8 cellular contexts compared by ENCODE assay signal in genomic region chr19:36417752-36418286, GRCh38. TPM values are rescaled to one million over a fixed set of nuclear protein-coding genes. Genes with fewer than 3 reads are reported as not detected.
DNase-seq lines count a peak whose midpoint lies in the region; ATAC-seq, FAIRE-seq and TF ChIP-seq lines count a peak whose summit lies in the region.

No MANE protein-coding gene starts in this region.

- TF ChIP-seq CTCF in BE2C (IDR thresholded peaks at IDR 0.05; ENCODE audit: low read depth, low read length): no peak
- TF ChIP-seq CTCF in bronchial epithelial cell (IDR thresholded peaks at IDR 0.05; ENCODE audit: insufficient read depth, low read length, severe bottlenecking): no peak

- H3K27me3 Mint-ChIP-seq in IgD-negative memory B cell: peaks cover 13% of the 10 kb centered on the region

- peak; percentile 10 for DNase-seq in BE2C
- DNase-seq in bronchial epithelial cell (ENCODE audit: low read depth): no peak
- DNase-seq in GM19239 (ENCODE audit: insufficient read length, low spot score): no peak
- no peak for DNase-seq in epidermal melanocyte (ENCODE audit: insufficient read length, low spot score)
- DNase-seq in NOMO-1 treated with dmso at 0.1 percent for 144 hours (lab: John Stamatoyannopoulos, UW; ENCODE audit: unreplicated experiment): no peak

- H3K27me3 ChIP-seq in BE2C (no peaks in the 10 kb centered on the region), bronchial epithelial cell (ENCODE audit: control insufficient read depth, insufficient read depth, low read length) (no peaks in the 10 kb centered on the region), mucosa of stomach (ENCODE audit: control insufficient read depth, insufficient read depth, low read length) (peaks cover 5% of the 10 kb centered on the region)

- H3K9ac ChIP-seq in mucosa of stomach (ENCODE audit: low read length): peak overlapping the region; percentile 73

- H3K4me3 Mint-ChIP-seq in IgD-negative memory B cell: peak overlapping the region; percentile 91 to 99 (median 96)

- peaks cover 5% of the 10 kb centered on the region for H3K9me3 ChIP-seq in BE2C
- H3K9me3 ChIP-seq in mucosa of stomach (ENCODE audit: control insufficient read depth, low read length): no peaks in the 10 kb centered on the region

- H3K36me3 ChIP-seq in BE2C: 0 out of 2 replicates have a peak, but pooled peaks cover 3% of the 10 kb centered on the region
- H3K36me3 ChIP-seq in bronchial epithelial cell (ENCODE audit: control insufficient read depth, insufficient read depth, low read length): no peaks in the 10 kb centered on the region
- no peaks in the 10 kb centered on the region for H3K36me3 ChIP-seq in mucosa of stomach (ENCODE audit: control insufficient read depth, insufficient read depth, low read length)

- H3K4me1 ChIP-seq in BE2C (no peaks in the 10 kb centered on the region), mucosa of stomach (ENCODE audit: control insufficient read depth, insufficient read depth, low read length) (peaks cover 8% of the 10 kb centered on the region)

- H3K36me3 Mint-ChIP-seq in IgD-negative memory B cell: peaks cover 6% of the 10 kb centered on the region

- FAIRE-seq in bronchial epithelial cell (lab: Jason Lieb, UNC) (no peak), GM19239 (lab: Jason Lieb, UNC) (no peak)

- H3K9me3 Mint-ChIP-seq in IgD-negative memory B cell: peaks cover 0 to 9% (median 4%) of the 10 kb centered on the region in 3 donors

- H3K4me3 ChIP-seq in BE2C (ENCODE audit: low read depth, low read length): peak overlapping the region; percentile 85
- peak overlapping the region; percentile 64 for H3K4me3 ChIP-seq in bronchial epithelial cell (ENCODE audit: low read depth, low read length)
- peak overlapping the region; percentile 26 for H3K4me3 ChIP-seq in mucosa of stomach (ENCODE audit: low read length)

- peak overlapping the region; percentile 88 to 97 (median 96) for H3K27ac Mint-ChIP-seq in IgD-negative memory B cell

- ATAC-seq in HG03045 (IDR thresholded peaks at IDR 0.05; ENCODE audit: unreplicated experiment): no peak

- H3K4me1 Mint-ChIP-seq in IgD-negative memory B cell: peaks cover 8 to 29% (median 20%) of the 10 kb centered on the region in 3 donors

RNA-seq across cellular contexts. Expression of gene ZFP82, which starts 0.6 kb away (rescaled TPM):
- polyA plus RNA-seq in BE2C (2012; ENCODE audit: insufficient read depth, insufficient read length, low read depth): 6.1 TPM
- 14.9 TPM for polyA plus RNA-seq in IgD-negative memory B cell
- total RNA-seq in bronchial epithelial cell: 3.5 and 4.2 TPM in 2 replicates

RNA-seq across cellular contexts. Expression of gene ZFP14, which starts 38.8 kb away (rescaled TPM):
- polyA plus RNA-seq in BE2C (2012; ENCODE audit: insufficient read depth, insufficient read length, low read depth): 2.1 TPM
- polyA plus RNA-seq in IgD-negative memory B cell: 5.0 TPM
- total RNA-seq in bronchial epithelial cell: 1.6 and 2.6 TPM in 2 replicates

Comparison
In these comparisons a context has a peak if more than half of its experiments do, and no peak if none do; other contexts are left out.
1. H3K4me3 ChIP-seq: peak in every context shown above with its lines; median percentile 85 in BE2C; 64 in bronchial epithelial cell; 26 in mucosa of stomach.